In genomic region chr15:44535092-44535491, GRCh38 we compare ENCODE assay signal across 1 cellular context.
TF ChIP-seq lines count a peak whose summit lies in the region.

No MANE protein-coding gene starts in this region.

TF ChIP-seq in A549, 52 proteins besides CTCF, POLR2A, EP300 and RAD21 (continued from another document):
- TF ChIP-seq PBX3 (IDR thresholded peaks at IDR 0.05) (no peak), HDAC2 (IDR thresholded peaks at IDR 0.05) (no peak), USF2 (IDR thresholded peaks at IDR 0.05) (no peak), FOXS1 (CRISPR knock-in tag; IDR thresholded peaks at IDR 0.05) (no peak), NR3C1 (IDR thresholded peaks at IDR 0.05) (no peak)
